Comparison of ENCODE assay signal across 13 cellular contexts in the genomic region with DNA sequence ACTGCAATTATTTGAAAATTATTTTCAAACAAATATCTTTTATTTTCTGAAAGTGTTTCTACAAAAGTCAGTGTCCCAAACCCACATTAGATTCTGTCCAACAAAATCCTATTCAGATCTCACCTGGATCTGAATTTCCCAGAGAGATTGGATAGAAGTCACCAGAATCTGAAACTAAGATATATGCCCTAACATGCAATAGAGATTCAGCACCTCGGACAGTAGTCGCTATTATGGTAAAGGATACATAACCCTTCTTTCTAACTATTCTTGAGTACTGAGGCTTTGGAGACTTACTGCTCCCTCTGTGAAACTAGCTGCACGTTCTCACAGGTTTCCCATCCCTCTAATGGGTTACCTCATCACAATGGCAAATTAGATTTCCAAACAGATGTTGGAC.
DNase-seq lines count a peak whose midpoint lies in the region; ATAC-seq and TF ChIP-seq lines count a peak whose summit lies in the region.
"Had no signal": no experiment of that assay in that cellular context is flagged by ENCODE, and none has a peak within 500 bp of the region (broad histone marks: within the 10 kb centered on the region; RNA-seq: fewer than 3 reads in every experiment).

No MANE protein-coding gene starts in this region.

- TF ChIP-seq EP300 in stomach (IDR thresholded peaks at IDR 0.05), result no peak

- no peaks in the 10 kb centered on the region for H3K4me1 ChIP-seq in stomach
- H3K4me1 ChIP-seq in lower lobe of right lung, result no peaks in the 10 kb centered on the region

- DNase-seq in EL, result peak; percentile 17
- DNase-seq in Kasumi-1 (lab: John Stamatoyannopoulos, UW), result peak; percentile 20 to 65
- DNase-seq in astrocyte of the hippocampus (ENCODE audit: low read depth, low spot score), result peak; percentile 62
- DNase-seq in iPS-NIHi11 (ENCODE audit: low spot score), result peak; percentile 52
- no peak for DNase-seq in stomach
- DNase-seq in lower lobe of right lung, result no peak
- no peak for DNase-seq in stimulated activated naive CD4-positive, alpha-beta T cell (lab: John Stamatoyannopoulos, UW)
- DNase-seq: activated CD8-positive, alpha-beta T cell treated with anti-CD3 and anti-CD28 coated beads, Interleukin-2, amount 10 ng/mL, durations not matched to agents 7 days and 5 days; activated naive CD8-positive, alpha-beta T cell treated with anti-CD3 and anti-CD28 coated beads, Interleukin-2, amount 10 ng/mL, durations not matched to agents 7 days and 5 days; CD4-positive, alpha-beta T cell; HFFc6; NCI-H1092 treated with DMSO at 0.1 percent for 48 hours had no signal

- H3K9me3 ChIP-seq in stomach, result no peaks in the 10 kb centered on the region
- H3K9me3 ChIP-seq in lower lobe of right lung, result no peaks in the 10 kb centered on the region

- H3K36me3 ChIP-seq in stomach, result no peaks in the 10 kb centered on the region
- no peaks in the 10 kb centered on the region for H3K36me3 ChIP-seq in lower lobe of right lung

- TF ChIP-seq CTCF in stomach (IDR thresholded peaks at IDR 0.05) (no peak), lower lobe of right lung (IDR thresholded peaks at IDR 0.05) (no peak)

- peaks cover 0 to 12% (median 0%) of the 10 kb centered on the region in 3 donors for H3K27me3 ChIP-seq in stomach
- no peaks in the 10 kb centered on the region for H3K27me3 ChIP-seq in lower lobe of right lung (ENCODE audit: low read depth)

- no peak for ATAC-seq in lower lobe of right lung
- no peak for ATAC-seq in GM19351 (IDR thresholded peaks at IDR 0.05; ENCODE audit: unreplicated experiment)
- ATAC-seq: activated CD8-positive, alpha-beta T cell treated with anti-CD3 and anti-CD28 coated beads, Interleukin-2, amount 10 ng/mL, durations not matched to agents 7 days and 5 days had no signal

- H3K4me3 ChIP-seq in stomach (no peak overlapping the region), lower lobe of right lung (no peak overlapping the region)

- no peak overlapping the region for H3K27ac ChIP-seq in stomach
- no peak overlapping the region for H3K27ac ChIP-seq in lower lobe of right lung

- intact Hi-C loops in stomach (cut with DNase I; ENCODE audit: low total_unique reads), result no loop called here
- intact Hi-C loops in lower lobe of right lung (cut with DNase I), result no loop called here

- TF ChIP-seq POLR2A in stomach (IDR thresholded peaks at IDR 0.05), result no peak

- WGBS in stomach, 5 donors, result 5 to 11% (median 8%) methylated on average over 3 of the region's 3 CpGs

Comparison
In these comparisons a context has a peak if more than half of its experiments do, and no peak if none do; other contexts are left out.
1. DNase-seq: peak in EL (single experiment), Kasumi-1 (2 of 2), astrocyte of the hippocampus (single experiment) and iPS-NIHi11 (single experiment); none in stomach (single experiment), lower lobe of right lung (single experiment) and stimulated activated naive CD4-positive, alpha-beta T cell (0 of 6).